ENCODE assay signal across 2 cellular contexts in genomic region chr10:60367014-60367413, GRCh38.
TF ChIP-seq lines count a peak whose summit lies in the region.

No MANE protein-coding gene starts in this region.

TF ChIP-seq in SK-N-SH, 30 proteins besides CTCF, POLR2A, EP300 and RAD21 (continued from another document):
- TF ChIP-seq USF2 (IDR thresholded peaks at IDR 0.05; ENCODE audit: borderline replicate concordance, low read depth, low read length) (no peak), TCF12 (IDR thresholded peaks at IDR 0.05) (no peak), USF1 (IDR thresholded peaks at IDR 0.05; ENCODE audit: borderline replicate concordance, low read depth) (no peak), ZBTB33 (IDR thresholded peaks at IDR 0.05; ENCODE audit: borderline replicate concordance, low read depth) (no peak), CHD2 (IDR thresholded peaks at IDR 0.05; ENCODE audit: low read length, partially characterized antibody) (no peak), TAF1 (IDR thresholded peaks at IDR 0.05; ENCODE audit: borderline replicate concordance, low read depth, low read length) (no peak), MXI1 (IDR thresholded peaks at IDR 0.05; ENCODE audit: low read depth, low read length) (no peak), SMC3 (IDR thresholded peaks at IDR 0.05; ENCODE audit: low read depth, low read length) (no peak), EZH2phosphoT487 (IDR thresholded peaks at IDR 0.05; ENCODE audit: borderline replicate concordance, low read depth) (no peak), GABPA (IDR thresholded peaks at IDR 0.05; ENCODE audit: low read depth) (no peak), ELF1 (IDR thresholded peaks at IDR 0.05) (no peak), TEAD4 (IDR thresholded peaks at IDR 0.05; ENCODE audit: borderline replicate concordance, insufficient read depth) (no peak), FOSL2 (IDR thresholded peaks at IDR 0.05; ENCODE audit: borderline replicate concordance, low read depth) (no peak), FOXM1 (IDR thresholded peaks at IDR 0.05; ENCODE audit: low read depth) (no peak), REST (IDR thresholded peaks at IDR 0.05; ENCODE audit: low read depth, low read length) (no peak)

TF ChIP-seq in SK-N-SH treated with all-trans-retinoic acid at 6 μM for 48 hours, 23 proteins besides CTCF, POLR2A, EP300 and RAD21 (continued from another document):
- TF ChIP-seq ZNF8 (CRISPR knock-in tag; IDR thresholded peaks at IDR 0.05) = no peak
- TF ChIP-seq CREB5 (CRISPR knock-in tag; IDR thresholded peaks at IDR 0.05; ENCODE audit: low read depth) = no peak
